Comparison of ENCODE assay signal across 27 cellular contexts in the genomic region with DNA sequence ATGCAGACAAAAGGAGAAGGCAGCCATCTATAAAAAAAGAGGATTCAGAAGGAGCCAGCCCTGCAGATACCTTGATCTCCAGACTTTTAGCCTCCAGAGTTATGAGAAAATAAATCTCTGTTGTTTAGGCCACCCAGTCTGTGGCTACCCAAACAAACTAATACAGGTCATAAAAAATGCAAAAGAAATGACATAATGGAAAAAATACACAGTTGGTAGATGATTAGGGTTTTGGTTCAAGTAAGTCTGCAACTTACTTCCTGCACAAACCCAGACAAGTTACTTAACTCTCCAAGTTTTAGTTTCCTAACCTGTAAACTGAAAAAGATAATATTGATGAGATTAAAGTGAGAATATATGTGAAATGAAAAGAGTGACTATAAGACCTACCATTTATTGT. TPM values are rescaled to one million over a fixed set of nuclear protein-coding genes. Genes with fewer than 3 reads are reported as not detected.
"Had no signal": no experiment of that assay in that cellular context is flagged by ENCODE, and none has a peak within 500 bp of the region (broad histone marks: within the 10 kb centered on the region; RNA-seq: fewer than 3 reads in every experiment).

No MANE protein-coding gene starts in this region.

- H3K27me3 Mint-ChIP-seq: activated CD4-positive, alpha-beta T cell treated with anti-CD3 and anti-CD28 coated beads, Interleukin-2, amount 10 ng/mL, durations not matched to agents 7 days and 5 days; central memory CD8-positive, alpha-beta T cell; dendritic cell treated with granulocyte-macrophage colony-stimulating factor and Interleukin-4, amounts not matched to agents 40 ng/mL and 50 ng/mL, for 4 days; naive thymus-derived CD8-positive, alpha-beta T cell had no signal

- H3K4me3 Mint-ChIP-seq: activated CD4-positive, alpha-beta T cell treated with anti-CD3 and anti-CD28 coated beads, Interleukin-2, amount 10 ng/mL, durations not matched to agents 7 days and 5 days; central memory CD8-positive, alpha-beta T cell; dendritic cell treated with granulocyte-macrophage colony-stimulating factor and Interleukin-4, amounts not matched to agents 40 ng/mL and 50 ng/mL, for 4 days; naive thymus-derived CD8-positive, alpha-beta T cell; neural crest cell had no signal

- H3K27me3 ChIP-seq: esophagus muscularis mucosa, gastrocnemius medialis, left lung, right atrium auricular region, tibial nerve had no signal

- H3K4me1 ChIP-seq: gastrocnemius medialis, lower lobe of right lung, parathyroid adenoma, psoas muscle, right atrium auricular region, tibial nerve had no signal

- FAIRE-seq: bronchial epithelial cell, islet of Langerhans had no signal

- H3K9me3 Mint-ChIP-seq: activated CD4-positive, alpha-beta T cell treated with anti-CD3 and anti-CD28 coated beads, Interleukin-2, amount 10 ng/mL, durations not matched to agents 7 days and 5 days; central memory CD8-positive, alpha-beta T cell; dendritic cell treated with granulocyte-macrophage colony-stimulating factor and Interleukin-4, amounts not matched to agents 40 ng/mL and 50 ng/mL, for 4 days; naive thymus-derived CD8-positive, alpha-beta T cell; neural crest cell had no signal

- ATAC-seq: gastrocnemius medialis; left lung; lower lobe of right lung; naive thymus-derived CD8-positive, alpha-beta T cell; psoas muscle had no signal

- H3K4me3 ChIP-seq: esophagus muscularis mucosa, gastrocnemius medialis, left lung, lower lobe of right lung, psoas muscle, right atrium auricular region, smooth muscle cell, tibial nerve had no signal

- H3K9me3 ChIP-seq: esophagus muscularis mucosa, gastrocnemius medialis, left lung, lower lobe of right lung, psoas muscle, right atrium auricular region, tibial nerve had no signal

- H3K4me1 Mint-ChIP-seq: central memory CD8-positive, alpha-beta T cell; neural crest cell had no signal

- H3K27ac ChIP-seq: esophagus muscularis mucosa, gastrocnemius medialis, left lung, lower lobe of right lung, parathyroid adenoma, psoas muscle, right atrium auricular region, tibial nerve had no signal

- DNase-seq: activated CD4-positive, alpha-beta T cell treated with anti-CD3 and anti-CD28 coated beads, Interleukin-2, amount 10 ng/mL, durations not matched to agents 7 days and 5 days; activated CD4-positive, CD25-positive, alpha-beta regulatory T cell treated with anti-CD3 and anti-CD28 coated beads, Interleukin-2, amount 50 U/mL, for 72 hours; activated effector memory CD4-positive, alpha-beta T cell treated with anti-CD3 and anti-CD28 coated beads, Interleukin-2, amount 50 U/mL, for 16 hours; activated naive CD4-positive, alpha-beta T cell treated with anti-CD3 and anti-CD28 coated beads, Interleukin-2, amount 50 U/mL, for 16 hours; activated T-cell treated with anti-CD3 and anti-CD28 coated beads, Interleukin-2, amount 50 U/mL, for 48 hours; gastrocnemius medialis; glutamatergic neuron; left lung; lower lobe of right lung; mesenchymal stem cell; naive thymus-derived CD8-positive, alpha-beta T cell; nucleus accumbens; psoas muscle; stimulated activated CD4-positive, alpha-beta T cell treated with anti-CD3 and anti-CD28 coated beads, Interleukin-1b, Interleukin-23, amount 100 ng/mL, for 48 hours; stimulated activated naive CD4-positive, alpha-beta T cell had no signal

- H3K27ac Mint-ChIP-seq: activated CD4-positive, alpha-beta T cell treated with anti-CD3 and anti-CD28 coated beads, Interleukin-2, amount 10 ng/mL, durations not matched to agents 7 days and 5 days; dendritic cell treated with granulocyte-macrophage colony-stimulating factor and Interleukin-4, amounts not matched to agents 40 ng/mL and 50 ng/mL, for 4 days had no signal

RNA-seq across cellular contexts. Expression of gene CLRN2, which starts 14.4 kb away (rescaled TPM):
- total RNA-seq: activated CD4-positive, alpha-beta T cell treated with anti-CD3 and anti-CD28 coated beads, Interleukin-2, amount 10 ng/mL, durations not matched to agents 7 days and 5 days; bronchial epithelial cell; esophagus muscularis mucosa; gastrocnemius medialis; left lung; lower lobe of right lung; naive thymus-derived CD8-positive, alpha-beta T cell; neural crest cell; psoas muscle; right atrium auricular region; smooth muscle cell; temporal lobe; tibial nerve; ureter had no signal
- polyA plus RNA-seq: naive thymus-derived CD8-positive, alpha-beta T cell; psoas muscle; smooth muscle cell had no signal
